Comparison of ENCODE assay signal across 14 cellular contexts in genomic region chr12:18332173-18332572, GRCh38.
"Had no signal": no experiment of that assay in that cellular context is flagged by ENCODE, and none has a peak within 500 bp of the region (broad histone marks: within the 10 kb centered on the region; RNA-seq: fewer than 3 reads in every experiment).

No MANE protein-coding gene starts in this region.

- ATAC-seq: activated CD8-positive, alpha-beta T cell treated with anti-CD3 and anti-CD28 coated beads, Interleukin-2, amount 10 ng/mL, durations not matched to agents 7 days and 5 days; stimulated activated effector memory CD8-positive, alpha-beta T cell treated with anti-CD3 and anti-CD28 coated beads, Interleukin-12 subunit alpha, Interleukin-12 subunit beta, amount 100 ng/mL, for 72 hours; T-helper 17 cell; WTC11 had no signal

- H3K27ac ChIP-seq: dorsolateral prefrontal cortex, tibial nerve had no signal

- FAIRE-seq: endothelial cell of umbilical vein had no signal

- H3K4me1 ChIP-seq: breast epithelium, tibial nerve had no signal

- H3K9me3 ChIP-seq: breast epithelium, tibial nerve had no signal

- H3K27me3 ChIP-seq: breast epithelium, dorsolateral prefrontal cortex, tibial nerve had no signal

- H3K4me3 ChIP-seq: breast epithelium, dorsolateral prefrontal cortex, skin epidermis, tibial nerve had no signal

- H3K36me3 ChIP-seq: breast epithelium, tibial nerve had no signal

- DNase-seq: activated CD4-positive, alpha-beta T cell treated with anti-CD3 and anti-CD28 coated beads for 48 hours; activated CD8-positive, alpha-beta memory T cell treated with anti-CD3 and anti-CD28 coated beads, Interleukin-2, amount 50 U/mL, for 48 hours; activated CD8-positive, alpha-beta T cell treated with anti-CD3 and anti-CD28 coated beads, Interleukin-2, amount 10 ng/mL, durations not matched to agents 7 days and 5 days; activated naive CD8-positive, alpha-beta T cell treated with anti-CD3 and anti-CD28 coated beads, Interleukin-2, amount 10 ng/mL, durations not matched to agents 7 days and 5 days; aorta; dorsolateral prefrontal cortex; immature natural killer cell; T-helper 17 cell had no signal
